Comparison of ENCODE assay signal across 7 cellular contexts in genomic region chrX:47644557-47645091, GRCh38. TPM values are rescaled to one million over a fixed set of nuclear protein-coding genes. Genes with fewer than 3 reads are reported as not detected.
DNase-seq lines count a peak whose midpoint lies in the region; TF ChIP-seq lines count a peak whose summit lies in the region.
"Had no signal": no experiment of that assay in that cellular context is flagged by ENCODE, and none has a peak within 500 bp of the region (broad histone marks: within the 10 kb centered on the region; RNA-seq: fewer than 3 reads in every experiment).

No MANE protein-coding gene starts in this region.

- no peak overlapping the region for H3K9ac ChIP-seq in smooth muscle cell (ENCODE audit: low read depth)

- no peak for DNase-seq in T-helper 1 cell
- peak; percentile 64 for DNase-seq in cerebellum (ENCODE audit: low spot score)
- no peak for DNase-seq in smooth muscle cell (lab: John Stamatoyannopoulos, UW; ENCODE audit: unreplicated experiment)
- DNase-seq in glomerular visceral epithelial cell (ENCODE audit: extremely low spot score), result no peak
- DNase-seq in epidermal melanocyte (ENCODE audit: insufficient read length, low spot score), result no peak
- DNase-seq: Calu3 had no signal

- no peak overlapping the region for H3K4me2 ChIP-seq in smooth muscle cell

- H3K9me3 ChIP-seq in smooth muscle cell (replicated peaks; ENCODE audit: low read depth), result no peaks in the 10 kb centered on the region

- no peaks in the 10 kb centered on the region for H3K27me3 ChIP-seq in smooth muscle cell (ENCODE audit: low read depth)

- peak; percentile 40 for TF ChIP-seq CTCF in smooth muscle cell (IDR thresholded peaks at IDR 0.05; ENCODE audit: borderline replicate concordance, insufficient read depth, poor library complexity, severe bottlenecking)

- H3K27ac Mint-ChIP-seq in T-helper 1 cell treated with Interleukin-12 subunit alpha and Interleukin-12 subunit beta and Interleukin-4 antibody, amounts not matched to agents 30 μg/mL and 1 μg/mL, for 36 hours, result peak overlapping the region; percentile 73

- H3K79me2 ChIP-seq in smooth muscle cell (ENCODE audit: low read depth), result peaks cover 15% of the 10 kb centered on the region

- H3K4me1 Mint-ChIP-seq in T-helper 1 cell treated with Interleukin-12 subunit alpha and Interleukin-12 subunit beta and Interleukin-4 antibody, amounts not matched to agents 30 μg/mL and 1 μg/mL, for 36 hours (ENCODE audit: low read depth), result peaks cover 41% of the 10 kb centered on the region

- H4K20me1 ChIP-seq in smooth muscle cell (ENCODE audit: low read depth), result peaks cover 19% of the 10 kb centered on the region

- H3F3A ChIP-seq in smooth muscle cell (ENCODE audit: low read depth), result no peaks in the 10 kb centered on the region

- WGBS in smooth muscle cell (ENCODE audit: low lambda C conversion rate), result 71% methylated on average over 12 of the region's 12 CpGs

- H3K36me3 ChIP-seq in smooth muscle cell (ENCODE audit: low read depth), result no peaks in the 10 kb centered on the region

- H3K4me3 Mint-ChIP-seq in T-helper 1 cell treated with Interleukin-12 subunit alpha and Interleukin-12 subunit beta and Interleukin-4 antibody, amounts not matched to agents 30 μg/mL and 1 μg/mL, for 36 hours, result no peak overlapping the region

- H3K4me1 ChIP-seq in smooth muscle cell (ENCODE audit: low read depth), result no peaks in the 10 kb centered on the region

- no peaks in the 10 kb centered on the region for H3K9me3 Mint-ChIP-seq in T-helper 1 cell treated with Interleukin-12 subunit alpha and Interleukin-12 subunit beta and Interleukin-4 antibody, amounts not matched to agents 30 μg/mL and 1 μg/mL, for 36 hours

- H3K27me3 Mint-ChIP-seq in T-helper 1 cell treated with Interleukin-12 subunit alpha and Interleukin-12 subunit beta and Interleukin-4 antibody, amounts not matched to agents 30 μg/mL and 1 μg/mL, for 36 hours (ENCODE audit: low read depth), result no peaks in the 10 kb centered on the region

- H2AFZ ChIP-seq in smooth muscle cell (ENCODE audit: low read depth), result no peak overlapping the region

- H3K4me3 ChIP-seq in smooth muscle cell, result no peak overlapping the region

- H3K27ac ChIP-seq in smooth muscle cell (ENCODE audit: low read depth), result no peak overlapping the region

- H3K36me3 Mint-ChIP-seq in T-helper 1 cell treated with Interleukin-12 subunit alpha and Interleukin-12 subunit beta and Interleukin-4 antibody, amounts not matched to agents 30 μg/mL and 1 μg/mL, for 36 hours (ENCODE audit: low read depth), result peaks cover 42% of the 10 kb centered on the region

RNA-seq across cellular contexts. Expression of gene ELK1, which starts 5.7 kb away (rescaled TPM):
- 12.2 TPM for total RNA-seq in cerebellum
- 20.9 and 21.1 TPM in 2 replicates for total RNA-seq in smooth muscle cell
- 29.3 and 33.2 TPM in 2 replicates for polyA plus RNA-seq in smooth muscle cell

RNA-seq across cellular contexts. Expression of gene UXT, which starts 14.4 kb away (rescaled TPM):
- total RNA-seq in cerebellum, result 32.8 TPM
- 166 and 230 TPM in 2 replicates for total RNA-seq in smooth muscle cell
- polyA plus RNA-seq in smooth muscle cell, result 198 and 204 TPM in 2 replicates

RNA-seq across cellular contexts. Expression of gene CFP, which starts 14.9 kb away (rescaled TPM):
- total RNA-seq in cerebellum (1.4 TPM), smooth muscle cell (0.36 and 0.58 TPM in 2 replicates)
- polyA plus RNA-seq in smooth muscle cell, result 1.3 and 1.7 TPM in 2 replicates

RNA-seq across cellular contexts. Expression of gene SYN1, which starts 25.0 kb away (rescaled TPM):
- total RNA-seq in cerebellum (9.8 TPM), smooth muscle cell (0.22 and 5.1 TPM in 2 replicates)
- 9.1 and 13.3 TPM in 2 replicates for polyA plus RNA-seq in smooth muscle cell
